ENCODE assay signal across 8 cellular contexts in the genomic region with DNA sequence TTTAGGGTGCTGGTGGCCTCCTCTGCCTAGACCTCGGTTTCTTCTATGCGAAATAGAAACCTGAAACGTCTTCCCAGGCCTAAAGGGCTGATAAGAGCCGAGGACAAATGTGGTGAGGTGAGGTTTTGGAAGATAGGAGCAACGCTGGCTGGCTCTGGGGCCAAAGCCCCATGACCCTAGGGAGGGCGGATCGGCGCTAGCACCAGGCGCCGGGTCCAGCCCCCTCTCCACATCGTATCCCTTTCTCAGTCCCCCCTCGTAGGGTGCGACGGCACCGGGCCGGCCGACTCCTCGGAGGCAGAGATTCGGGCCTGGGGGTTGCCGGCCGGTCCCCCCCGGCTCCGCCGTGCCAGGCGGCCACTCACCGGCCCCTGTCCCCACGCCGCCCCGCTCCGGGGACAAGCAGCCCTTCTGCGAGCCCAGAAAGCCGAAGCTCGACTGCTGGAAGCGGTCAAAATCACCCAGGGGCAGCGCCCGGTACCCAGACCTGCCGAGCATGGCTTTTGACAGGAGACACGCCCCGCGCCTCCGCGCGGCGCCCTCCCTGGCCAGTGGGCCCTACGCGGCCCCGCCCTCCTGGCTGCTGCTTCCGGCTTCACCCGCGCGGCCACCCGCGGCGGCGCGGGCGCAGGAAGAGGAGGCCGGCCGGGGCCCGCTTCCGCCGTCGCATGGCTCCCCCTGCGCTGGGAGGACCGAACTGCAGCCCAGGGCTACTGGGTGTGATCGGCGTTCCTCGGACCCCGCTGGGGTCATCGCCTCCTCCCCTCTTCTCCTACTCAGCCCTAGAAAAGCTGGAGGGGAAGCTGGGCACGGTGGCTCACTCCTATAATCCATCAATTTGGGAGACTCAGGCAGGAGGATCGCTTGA. TPM values are rescaled to one million over a fixed set of nuclear protein-coding genes. Genes with fewer than 3 reads are reported as not detected.
DNase-seq lines count a peak whose midpoint lies in the region; ATAC-seq and TF ChIP-seq lines count a peak whose summit lies in the region.

A gene with protein sequence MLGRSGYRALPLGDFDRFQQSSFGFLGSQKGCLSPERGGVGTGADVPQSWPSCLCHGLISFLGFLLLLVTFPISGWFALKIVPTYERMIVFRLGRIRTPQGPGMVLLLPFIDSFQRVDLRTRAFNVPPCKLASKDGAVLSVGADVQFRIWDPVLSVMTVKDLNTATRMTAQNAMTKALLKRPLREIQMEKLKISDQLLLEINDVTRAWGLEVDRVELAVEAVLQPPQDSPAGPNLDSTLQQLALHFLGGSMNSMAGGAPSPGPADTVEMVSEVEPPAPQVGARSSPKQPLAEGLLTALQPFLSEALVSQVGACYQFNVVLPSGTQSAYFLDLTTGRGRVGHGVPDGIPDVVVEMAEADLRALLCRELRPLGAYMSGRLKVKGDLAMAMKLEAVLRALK (minus strand): TSS at position 570 of the 868 bp plus-strand sequence. CDS start 72 bp downstream, at position 498.

- H3K9me3 ChIP-seq in HUES64 (ENCODE audit: insufficient read depth, low read depth, low read length): no peaks in the 10 kb centered on the region

- ATAC-seq in GM21447 (IDR thresholded peaks at IDR 0.05; ENCODE audit: unreplicated experiment): peak; percentile 54

- DNase-seq in DMS 273 treated with DMSO at 0.1 percent for 48 hours (lab: John Stamatoyannopoulos, UW): peak; percentile 57
- DNase-seq in OCI-M2 (lab: John Stamatoyannopoulos, UW; ENCODE audit: unreplicated experiment): peak; percentile 35
- DNase-seq in activated T-cell treated with anti-CD3 and anti-CD28 coated beads for 4 hours: peak; percentile 97
- no peak for DNase-seq in epithelial cell of proximal tubule (ENCODE audit: low read depth)
- peak; percentile 93 for DNase-seq in mucosa of gallbladder (ENCODE audit: low spot score)
- DNase-seq in stimulated activated CD8-positive, alpha-beta memory T cell treated with anti-CD3 and anti-CD28 coated beads, Interleukin-4, amount 100 ng/mL, for 24 hours (ENCODE audit: low read depth): peak; percentile 92

- H3K36me3 ChIP-seq in HUES64 (ENCODE audit: insufficient read depth, low read length): no peaks in the 10 kb centered on the region

- H3K4me3 ChIP-seq in HUES64 (ENCODE audit: low read length) (peak within 1 kb of the TSS; percentile 86), epithelial cell of proximal tubule (ENCODE audit: low read depth, low read length) (peak within 1 kb of the TSS; percentile 84)

- TF ChIP-seq CTCF in epithelial cell of proximal tubule (conservative IDR thresholded peaks at IDR 0.05; ENCODE audit: low read depth, low read length): peak; percentile 69

- H3K27me3 ChIP-seq in HUES64 (ENCODE audit: insufficient read depth, low read length): no peaks in the 10 kb centered on the region

- no peak within 1 kb of the TSS for H3K27ac ChIP-seq in HUES64 (ENCODE audit: low read depth, low read length)

- peak within 1 kb of the TSS; percentile 41; the same call in 1 of the 2 replicates for H3K9ac ChIP-seq in HUES64 (ENCODE audit: low read depth, low read length)

- 2% methylated on average over 72 of the region's 72 CpGs for WGBS in HUES64

- peaks cover 13% of the 10 kb centered on the region; the same call in 1 of the 2 replicates for H3K4me1 ChIP-seq in HUES64 (ENCODE audit: insufficient read depth, low read length)

RNA-seq across cellular contexts. Expression of the gene that starts here (rescaled TPM):
- 2.5 TPM for polyA plus RNA-seq in HUES64 (2013, experiment 1 of 2)
- 3.7 TPM for polyA plus RNA-seq in HUES64 (2013, experiment 2 of 2)
- 13.5 and 26.4 TPM in 2 replicates for total RNA-seq in epithelial cell of proximal tubule
- total RNA-seq in mucosa of gallbladder: 20.3 TPM
